10 cellular contexts compared by ENCODE assay signal in the genomic region with DNA sequence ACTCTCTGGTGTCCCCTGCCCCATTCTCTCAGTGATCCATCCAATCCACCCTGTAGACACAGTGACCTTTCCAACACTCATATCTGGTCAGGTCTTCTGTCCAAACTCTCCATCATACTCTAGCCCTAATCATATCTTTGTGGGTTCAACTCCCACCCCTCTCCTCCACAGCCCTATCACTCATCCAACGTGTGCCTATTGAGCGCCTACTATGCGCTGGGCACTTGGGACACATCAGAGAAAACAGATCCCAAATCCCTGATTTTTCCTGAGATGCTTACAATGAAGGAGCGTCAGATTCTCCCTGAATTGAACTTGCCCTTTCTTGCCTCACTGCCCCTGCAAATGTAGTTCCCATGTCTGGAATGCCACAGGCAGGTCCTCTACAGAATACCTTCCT. TPM values are rescaled to one million over a fixed set of nuclear protein-coding genes. Genes with fewer than 3 reads are reported as not detected.
DNase-seq lines count a peak whose midpoint lies in the region; ATAC-seq and TF ChIP-seq lines count a peak whose summit lies in the region.
"Had no signal": no experiment of that assay in that cellular context is flagged by ENCODE, and none has a peak within 500 bp of the region (broad histone marks: within the 10 kb centered on the region; RNA-seq: fewer than 3 reads in every experiment).

No MANE protein-coding gene starts in this region.

- no peaks in the 10 kb centered on the region for H3K27me3 Mint-ChIP-seq in activated naive CD8-positive, alpha-beta T cell
- no peaks in the 10 kb centered on the region for H3K27me3 Mint-ChIP-seq in activated naive CD8-positive, alpha-beta T cell treated with anti-CD3 and anti-CD28 coated beads for 36 hours
- H3K27me3 Mint-ChIP-seq in WTC11 (ENCODE audit: low read depth) (peaks cover 7% of the 10 kb centered on the region), progenitor cell of endocrine pancreas (no peaks in the 10 kb centered on the region)

- peak overlapping the region; percentile 84 for H3K27ac Mint-ChIP-seq in activated naive CD8-positive, alpha-beta T cell
- no peak overlapping the region for H3K27ac Mint-ChIP-seq in activated naive CD8-positive, alpha-beta T cell treated with anti-CD3 and anti-CD28 coated beads for 36 hours
- H3K27ac Mint-ChIP-seq in WTC11, result no peak overlapping the region; the same call in 1 of the 2 replicates
- H3K27ac Mint-ChIP-seq in progenitor cell of endocrine pancreas, result peak overlapping the region; percentile 0

- TF ChIP-seq CTCF in WTC11 (IDR thresholded peaks at IDR 0.05) (no peak), progenitor cell of endocrine pancreas (IDR thresholded peaks at IDR 0.05; ENCODE audit: unreplicated experiment) (no peak)

- no peaks in the 10 kb centered on the region for H3K27me3 ChIP-seq in HAP-1 (ENCODE audit: low read depth)

- peaks cover 6% of the 10 kb centered on the region for H3K36me3 Mint-ChIP-seq in activated naive CD8-positive, alpha-beta T cell
- H3K36me3 Mint-ChIP-seq in activated naive CD8-positive, alpha-beta T cell treated with anti-CD3 and anti-CD28 coated beads for 36 hours, result peaks cover 38% of the 10 kb centered on the region
- peaks cover 34% of the 10 kb centered on the region for H3K36me3 Mint-ChIP-seq in WTC11
- peaks cover 16% of the 10 kb centered on the region for H3K36me3 Mint-ChIP-seq in progenitor cell of endocrine pancreas (ENCODE audit: insufficient read depth)

- POLR2A ChIA-PET in WTC11 (lab: Charles Lee), result no interaction called here

- peaks cover 5% of the 10 kb centered on the region for H3K4me1 ChIP-seq in HAP-1

- DNase-seq in activated naive CD8-positive, alpha-beta T cell treated with anti-CD3 and anti-CD28 coated beads for 36 hours, result no peak
- DNase-seq in WTC11 (ENCODE audit: low spot score) (no peak), progenitor cell of endocrine pancreas (ENCODE audit: low spot score, unreplicated experiment) (no peak), HAP-1 (ENCODE audit: low spot score in 2 of 2) (no peak)
- DNase-seq: effector CD8-positive, alpha-beta T cell; foreskin fibroblast; GM23248 had no signal

- H3K9me3 ChIP-seq in HAP-1, result no peaks in the 10 kb centered on the region
- H3K9me3 ChIP-seq: prostate gland had no signal

- H3K36me3 ChIP-seq in HAP-1 (replicated peaks), result peaks cover 45% of the 10 kb centered on the region
- H3K36me3 ChIP-seq: prostate gland had no signal

- no peak overlapping the region for H3K4me3 ChIP-seq in HAP-1
- H3K4me3 ChIP-seq: prostate gland had no signal

- H3K9me3 Mint-ChIP-seq in activated naive CD8-positive, alpha-beta T cell (ENCODE audit: low read depth), result no peaks in the 10 kb centered on the region
- no peaks in the 10 kb centered on the region for H3K9me3 Mint-ChIP-seq in activated naive CD8-positive, alpha-beta T cell treated with anti-CD3 and anti-CD28 coated beads for 36 hours
- H3K9me3 Mint-ChIP-seq in WTC11, result no peaks in the 10 kb centered on the region
- no peaks in the 10 kb centered on the region for H3K9me3 Mint-ChIP-seq in progenitor cell of endocrine pancreas (ENCODE audit: low read depth)

- CTCF ChIA-PET in WTC11 (lab: Charles Lee), result no interaction called here

- no peak overlapping the region for H3K4me3 Mint-ChIP-seq in activated naive CD8-positive, alpha-beta T cell
- no peak overlapping the region for H3K4me3 Mint-ChIP-seq in activated naive CD8-positive, alpha-beta T cell treated with anti-CD3 and anti-CD28 coated beads for 36 hours
- H3K4me3 Mint-ChIP-seq in WTC11, result peak overlapping the region; percentile 24; the same call in 1 of the 2 replicates
- no peak overlapping the region for H3K4me3 Mint-ChIP-seq in progenitor cell of endocrine pancreas (ENCODE audit: low read depth)

- peaks cover 14% of the 10 kb centered on the region for H3K4me1 Mint-ChIP-seq in activated naive CD8-positive, alpha-beta T cell (ENCODE audit: low read depth)
- H3K4me1 Mint-ChIP-seq in activated naive CD8-positive, alpha-beta T cell treated with anti-CD3 and anti-CD28 coated beads for 36 hours, result peaks cover 20% of the 10 kb centered on the region
- H3K4me1 Mint-ChIP-seq in WTC11 (peaks cover 17% of the 10 kb centered on the region), progenitor cell of endocrine pancreas (ENCODE audit: low read depth) (peaks cover 8% of the 10 kb centered on the region)

- ATAC-seq in WTC11 (no peak), HG03159 (IDR thresholded peaks at IDR 0.05; ENCODE audit: unreplicated experiment) (no peak)

- in situ Hi-C loops in HAP-1 (cut with MboI; ENCODE audit: low sequenced_read_pairs), result no loop called here

TF ChIP-seq in WTC11, 78 proteins besides CTCF, POLR2A, EP300 and RAD21 (continues in another document):
- no peak for TF ChIP-seq SP1 (CRISPR knock-in tag; conservative IDR thresholded peaks at IDR 0.05)
- no peak for TF ChIP-seq EMX1 (CRISPR knock-in tag; IDR thresholded peaks at IDR 0.05)
- TF ChIP-seq MXD4 (CRISPR knock-in tag; IDR thresholded peaks at IDR 0.05; ENCODE audit: borderline replicate concordance), result no peak
- TF ChIP-seq TEAD1 (CRISPR knock-in tag; IDR thresholded peaks at IDR 0.05), result no peak
- TF ChIP-seq NFATC4 (CRISPR knock-in tag; IDR thresholded peaks at IDR 0.05), result no peak
- TF ChIP-seq, protein P1, sequence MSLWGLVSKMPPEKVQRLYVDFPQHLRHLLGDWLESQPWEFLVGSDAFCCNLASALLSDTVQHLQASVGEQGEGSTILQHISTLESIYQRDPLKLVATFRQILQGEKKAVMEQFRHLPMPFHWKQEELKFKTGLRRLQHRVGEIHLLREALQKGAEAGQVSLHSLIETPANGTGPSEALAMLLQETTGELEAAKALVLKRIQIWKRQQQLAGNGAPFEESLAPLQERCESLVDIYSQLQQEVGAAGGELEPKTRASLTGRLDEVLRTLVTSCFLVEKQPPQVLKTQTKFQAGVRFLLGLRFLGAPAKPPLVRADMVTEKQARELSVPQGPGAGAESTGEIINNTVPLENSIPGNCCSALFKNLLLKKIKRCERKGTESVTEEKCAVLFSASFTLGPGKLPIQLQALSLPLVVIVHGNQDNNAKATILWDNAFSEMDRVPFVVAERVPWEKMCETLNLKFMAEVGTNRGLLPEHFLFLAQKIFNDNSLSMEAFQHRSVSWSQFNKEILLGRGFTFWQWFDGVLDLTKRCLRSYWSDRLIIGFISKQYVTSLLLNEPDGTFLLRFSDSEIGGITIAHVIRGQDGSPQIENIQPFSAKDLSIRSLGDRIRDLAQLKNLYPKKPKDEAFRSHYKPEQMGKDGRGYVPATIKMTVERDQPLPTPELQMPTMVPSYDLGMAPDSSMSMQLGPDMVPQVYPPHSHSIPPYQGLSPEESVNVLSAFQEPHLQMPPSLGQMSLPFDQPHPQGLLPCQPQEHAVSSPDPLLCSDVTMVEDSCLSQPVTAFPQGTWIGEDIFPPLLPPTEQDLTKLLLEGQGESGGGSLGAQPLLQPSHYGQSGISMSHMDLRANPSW (CRISPR knock-in tag; conservative IDR thresholded peaks at IDR 0.05; ENCODE audit: low read depth), result no peak
- no peak for TF ChIP-seq PRDM15 (CRISPR knock-in tag; IDR thresholded peaks at IDR 0.05)
- TF ChIP-seq, protein P2, sequence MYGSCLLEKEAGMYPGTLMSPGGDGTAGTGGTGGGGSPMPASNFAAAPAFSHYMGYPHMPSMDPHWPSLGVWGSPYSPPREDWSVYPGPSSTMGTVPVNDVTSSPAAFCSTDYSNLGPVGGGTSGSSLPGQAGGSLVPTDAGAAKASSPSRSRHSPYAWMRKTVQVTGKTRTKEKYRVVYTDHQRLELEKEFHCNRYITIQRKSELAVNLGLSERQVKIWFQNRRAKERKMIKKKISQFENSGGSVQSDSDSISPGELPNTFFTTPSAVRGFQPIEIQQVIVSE (CRISPR knock-in tag; IDR thresholded peaks at IDR 0.05; ENCODE audit: borderline replicate concordance), result no peak

RNA-seq across cellular contexts. Expression of gene DCTPP1, which starts 1.8 kb away (rescaled TPM):
- total RNA-seq in activated naive CD8-positive, alpha-beta T cell treated with anti-CD3 and anti-CD28 coated beads for 36 hours, result 100 to 1,000 TPM; 181 to 183 TPM
- 69.0 to 72.2 TPM (median 70.5 TPM) in 3 replicates for total RNA-seq in WTC11 (2021)
- total RNA-seq in progenitor cell of endocrine pancreas, result 65.9 and 71.9 TPM in 2 replicates

RNA-seq across cellular contexts. Expression of gene SEPHS2, which starts 17.6 kb away (rescaled TPM):
- total RNA-seq in activated naive CD8-positive, alpha-beta T cell treated with anti-CD3 and anti-CD28 coated beads for 36 hours, result 10 to 100 TPM; 80.1 to 80.6 TPM
- total RNA-seq in WTC11 (2021), result 50.4 to 55.2 TPM (median 53.5 TPM) in 3 replicates
- 42.1 and 42.6 TPM in 2 replicates for total RNA-seq in progenitor cell of endocrine pancreas

RNA-seq across cellular contexts. Expression of gene ZNF771, which starts 20.6 kb away (rescaled TPM):
- total RNA-seq in activated naive CD8-positive, alpha-beta T cell treated with anti-CD3 and anti-CD28 coated beads for 36 hours, result 1 to 10 TPM; 4.2 to 5.2 TPM
- 10.0 to 12.5 TPM (median 11.3 TPM) in 3 replicates for total RNA-seq in WTC11 (2021)
- total RNA-seq in progenitor cell of endocrine pancreas, result 13.2 and 13.7 TPM in 2 replicates

RNA-seq across cellular contexts. Expression of gene ZNF48, which starts 32.8 kb away (rescaled TPM):
- total RNA-seq in activated naive CD8-positive, alpha-beta T cell treated with anti-CD3 and anti-CD28 coated beads for 36 hours, result 10 to 100 TPM in 1 of 2 experiments, 1 to 10 TPM in 1; 9.5 to 10.2 TPM
- total RNA-seq in WTC11 (2021) (31.3 to 39.3 TPM (median 32.1 TPM) in 3 replicates), progenitor cell of endocrine pancreas (59.7 and 62.6 TPM in 2 replicates)

RNA-seq across cellular contexts. Expression of gene ITGAL, which starts 44.5 kb away (rescaled TPM):
- 100 to 1,000 TPM; 233 to 235 TPM for total RNA-seq in activated naive CD8-positive, alpha-beta T cell treated with anti-CD3 and anti-CD28 coated beads for 36 hours
- total RNA-seq in WTC11 (2021) (0.64 to 1.1 TPM (median 1.0 TPM) in 3 replicates), progenitor cell of endocrine pancreas (0.49 and 0.53 TPM in 2 replicates)

Comparison
In these comparisons a context has a peak if more than half of its experiments do, and no peak if none do; other contexts are left out.
1. H3K27ac Mint-ChIP-seq: peak in activated naive CD8-positive, alpha-beta T cell (single experiment) and progenitor cell of endocrine pancreas (single experiment); none in activated naive CD8-positive, alpha-beta T cell treated with anti-CD3 and anti-CD28 coated beads for 36 hours (single experiment) and WTC11 (single experiment).